In genomic region chr6:34238507-34239239, GRCh38 we compare ENCODE assay signal across 2 cellular contexts.
TF ChIP-seq lines count a peak whose summit lies in the region.

No MANE protein-coding gene starts in this region.

TF ChIP-seq in SK-N-SH, 30 proteins besides CTCF, POLR2A, EP300 and RAD21 (continued from another document):
- TF ChIP-seq ELF1 (IDR thresholded peaks at IDR 0.05) = no peak
- TF ChIP-seq, protein P1, sequence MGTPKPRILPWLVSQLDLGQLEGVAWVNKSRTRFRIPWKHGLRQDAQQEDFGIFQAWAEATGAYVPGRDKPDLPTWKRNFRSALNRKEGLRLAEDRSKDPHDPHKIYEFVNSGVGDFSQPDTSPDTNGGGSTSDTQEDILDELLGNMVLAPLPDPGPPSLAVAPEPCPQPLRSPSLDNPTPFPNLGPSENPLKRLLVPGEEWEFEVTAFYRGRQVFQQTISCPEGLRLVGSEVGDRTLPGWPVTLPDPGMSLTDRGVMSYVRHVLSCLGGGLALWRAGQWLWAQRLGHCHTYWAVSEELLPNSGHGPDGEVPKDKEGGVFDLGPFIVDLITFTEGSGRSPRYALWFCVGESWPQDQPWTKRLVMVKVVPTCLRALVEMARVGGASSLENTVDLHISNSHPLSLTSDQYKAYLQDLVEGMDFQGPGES (IDR thresholded peaks at IDR 0.05; ENCODE audit: low read depth, low read length) = no peak
- no peak for TF ChIP-seq EZH2phosphoT487 (IDR thresholded peaks at IDR 0.05; ENCODE audit: borderline replicate concordance, low read depth)
- TF ChIP-seq RCOR1 (IDR thresholded peaks at IDR 0.05; ENCODE audit: low read length) = no peak
- no peak for TF ChIP-seq SIN3A (IDR thresholded peaks at IDR 0.05; ENCODE audit: borderline replicate concordance, low read depth, low read length)

TF ChIP-seq in SK-N-SH treated with all-trans-retinoic acid at 6 μM for 48 hours, 23 proteins besides CTCF, POLR2A, EP300 and RAD21 (continued from another document):
- TF ChIP-seq POU6F1 (CRISPR knock-in tag; IDR thresholded peaks at IDR 0.05; ENCODE audit: borderline replicate concordance, low read depth) = no peak
